Comparison of ENCODE assay signal across 18 cellular contexts in genomic region chr2:228283491-228284171, GRCh38.
DNase-seq lines count a peak whose midpoint lies in the region; ATAC-seq, FAIRE-seq and TF ChIP-seq lines count a peak whose summit lies in the region.
"Had no signal": no experiment of that assay in that cellular context is flagged by ENCODE, and none has a peak within 500 bp of the region (broad histone marks: within the 10 kb centered on the region; RNA-seq: fewer than 3 reads in every experiment).

No MANE protein-coding gene starts in this region.

- TF ChIP-seq POLR2A in GM12878 (IDR thresholded peaks at IDR 0.05; ENCODE audit: low read depth, low read length): no peak

- no peaks in the 10 kb centered on the region for H3K36me3 Mint-ChIP-seq in GM23338 (ENCODE audit: low read depth)
- H3K36me3 Mint-ChIP-seq: CD8-positive, alpha-beta memory T cell had no signal

- no peaks in the 10 kb centered on the region for H3K9me3 Mint-ChIP-seq in GM23338

- no peak overlapping the region; the same call in 1 of the 2 replicates for H2AFZ ChIP-seq in GM12878 (ENCODE audit: control insufficient read depth, low read depth, low read length)
- H2AFZ ChIP-seq in GM23338: no peak overlapping the region

- BruUV-seq in GM12878 (replicated peaks; lab: Mats Ljungman, UMichigan): no TSS peak

- no peak for TF ChIP-seq EP300 in GM12878 (IDR thresholded peaks at IDR 0.05; ENCODE audit: borderline replicate concordance in 1 of 2, control insufficient read depth in 1 of 2, low read depth in 2 of 2, low read length in 2 of 2)

- H3K4me1 Mint-ChIP-seq in GM23338: no peaks in the 10 kb centered on the region
- H3K4me1 Mint-ChIP-seq: CD8-positive, alpha-beta memory T cell had no signal

- SMC1A ChIA-PET in GM12878 (lab: Charles Lee; ENCODE audit: uncharacterized antibody, unreplicated experiment): no interaction called here

- CTCF ChIA-PET in GM12878 (lab: Yijun Ruan, JAX): no interaction called here

- TF ChIP-seq RAD21 in GM12878 (IDR thresholded peaks at IDR 0.05; ENCODE audit: insufficient read depth, low read depth, low read length): no peak

- H3K9ac ChIP-seq in GM12878 (ENCODE audit: control insufficient read depth, insufficient read depth, low read length): no peak overlapping the region

- no peak for TF ChIP-seq CTCF in GM12865 (IDR thresholded peaks at IDR 0.05; ENCODE audit: insufficient read depth, low read depth, low read length, missing control alignments)
- no peak for TF ChIP-seq CTCF in GM12878 (IDR thresholded peaks at IDR 0.05 in 2 of 3, conservative IDR thresholded peaks at IDR 0.05 in 1 of 3; ENCODE audit: control insufficient read depth in 2 of 3, extremely low read depth in 1 of 3, insufficient read depth in 1 of 3, low read depth in 3 of 3, low read length in 3 of 3)
- no peak for TF ChIP-seq CTCF in BE2C (IDR thresholded peaks at IDR 0.05; ENCODE audit: low read depth, low read length)
- no peak for TF ChIP-seq CTCF in GM23338 (conservative IDR thresholded peaks at IDR 0.05; ENCODE audit: low read depth in 2 of 2)

- no peaks in the 10 kb centered on the region for H3K36me3 ChIP-seq in GM12878 (ENCODE audit: control insufficient read depth in 2 of 2, insufficient read depth in 2 of 2, low read length in 1 of 2)
- no peaks in the 10 kb centered on the region for H3K36me3 ChIP-seq in BE2C
- H3K36me3 ChIP-seq in GM23338 (ENCODE audit: insufficient read depth): no peaks in the 10 kb centered on the region

- H3K9me2 ChIP-seq in GM23338 (ENCODE audit: insufficient read depth): no peaks in the 10 kb centered on the region

- no peak overlapping the region for H3K4me2 ChIP-seq in GM12878 (ENCODE audit: control insufficient read depth, insufficient read depth)
- no peak overlapping the region for H3K4me2 ChIP-seq in GM23338

- DNase-seq in GM12865 (ENCODE audit: low read depth): peak; percentile 38
- DNase-seq in GM12878 (ENCODE audit: low read depth, low spot score): no peak
- DNase-seq in BE2C: no peak
- DNase-seq in C1 segment of cervical spinal cord (lab: John Stamatoyannopoulos, UW): no peak
- no peak for DNase-seq in GM23338 (ENCODE audit: low spot score)
- DNase-seq: Caco-2; CD8-positive, alpha-beta memory T cell; DMS53; GF-D8; Karpas-422 had no signal

- H3K9me3 ChIP-seq in GM12878 (replicated peaks; ENCODE audit: control insufficient read depth, insufficient read depth, low read length) (no peaks in the 10 kb centered on the region), BE2C (no peaks in the 10 kb centered on the region; the same call in 1 of the 2 replicates)
- H3K9me3 ChIP-seq: Caco-2 had no signal

- intact Hi-C loops in GM12878 (cut with micrococcal nuclease; ENCODE audit: unreplicated experiment): no loop called here

- POLR2A ChIA-PET in GM12878 (lab: Charles Lee): no interaction called here

- H3K4me3 Mint-ChIP-seq in GM23338: no peak overlapping the region
- H3K4me3 Mint-ChIP-seq: CD8-positive, alpha-beta memory T cell had no signal

- no peak overlapping the region for H3K27ac ChIP-seq in GM12878 (ENCODE audit: control insufficient read depth, insufficient read depth)
- H3K27ac ChIP-seq in GM23338 (ENCODE audit: low read depth): no peak overlapping the region
- H3K27ac ChIP-seq: HL-60 had no signal

- in situ Hi-C loops in GM12878 (cut with MboI): no loop called here

- H3K27me3 ChIP-seq in GM12878 (replicated peaks in 1 of 2; ENCODE audit: control insufficient read depth in 2 of 2, insufficient read depth in 2 of 2, low read length in 1 of 2) (no peaks in the 10 kb centered on the region), BE2C (no peaks in the 10 kb centered on the region), GM23338 (ENCODE audit: insufficient read depth) (no peaks in the 10 kb centered on the region)

- no peaks in the 10 kb centered on the region for H3K4me1 ChIP-seq in GM12878 (ENCODE audit: control insufficient read depth, insufficient read depth, low read length)
- no peaks in the 10 kb centered on the region for H3K4me1 ChIP-seq in BE2C
- no peaks in the 10 kb centered on the region for H3K4me1 ChIP-seq in GM23338 (ENCODE audit: insufficient read depth)
- H3K4me1 ChIP-seq: Caco-2 had no signal

- peak; percentile 60 for ATAC-seq in GM19351 (IDR thresholded peaks at IDR 0.05; ENCODE audit: unreplicated experiment)
- ATAC-seq in HG03432 (IDR thresholded peaks at IDR 0.05; ENCODE audit: unreplicated experiment): peak; percentile 57
- ATAC-seq in GM12878: peak; percentile 29; the same call in 2 of the 3 replicates
- ATAC-seq in HG02588 (IDR thresholded peaks at IDR 0.05; ENCODE audit: unreplicated experiment): no peak
- no peak for ATAC-seq in GM23338
- ATAC-seq: HCT116 had no signal

- H3F3A ChIP-seq in GM23338 (replicated peaks; ENCODE audit: low read depth): no peaks in the 10 kb centered on the region

- WGBS in GM12878 (ENCODE audit: insufficient coverage, insufficient replicate concordance, low lambda C conversion rate, missing lambda C conversion rate): 52% methylated on average over 3 of the region's 3 CpGs

- H3K79me2 ChIP-seq in GM12878 (ENCODE audit: control insufficient read depth, insufficient read depth, low read length) (no peaks in the 10 kb centered on the region), GM23338 (replicated peaks; ENCODE audit: insufficient read depth) (no peaks in the 10 kb centered on the region)

- no peak for FAIRE-seq in GM12878 (lab: Jason Lieb, UNC)
- FAIRE-seq: A204.1, GM18507, H54 had no signal

- peaks cover 2% of the 10 kb centered on the region for H3K27me3 Mint-ChIP-seq in GM23338 (ENCODE audit: insufficient read depth, low read depth, poor library complexity)
- H3K27me3 Mint-ChIP-seq: CD8-positive, alpha-beta memory T cell had no signal

- RAD21 ChIA-PET in GM12878 (lab: Charles Lee; ENCODE audit: unreplicated experiment): no interaction called here

- H3K4me3 ChIP-seq in GM12865 (ENCODE audit: low read depth, low read length): no peak overlapping the region
- no peak overlapping the region for H3K4me3 ChIP-seq in GM12878
- H3K4me3 ChIP-seq in BE2C (ENCODE audit: low read depth, low read length): no peak overlapping the region
- no peak overlapping the region for H3K4me3 ChIP-seq in GM23338

- H3K27ac Mint-ChIP-seq in GM23338: no peak overlapping the region
- H3K27ac Mint-ChIP-seq: CD8-positive, alpha-beta memory T cell had no signal

- H4K20me1 ChIP-seq in GM12878 (ENCODE audit: control insufficient read depth, insufficient read depth): no peaks in the 10 kb centered on the region
- no peaks in the 10 kb centered on the region for H4K20me1 ChIP-seq in GM23338 (replicated peaks; ENCODE audit: insufficient read depth)

TF ChIP-seq in GM12878, 131 proteins besides CTCF, POLR2A, EP300 and RAD21:
- TF ChIP-seq IRF4 (IDR thresholded peaks at IDR 0.05; ENCODE audit: low read depth, low read length) (no peak), FOXK2 (IDR thresholded peaks at IDR 0.05) (no peak), ZBTB4 (CRISPR knock-in tag; IDR thresholded peaks at IDR 0.05) (no peak), TCF7 (IDR thresholded peaks at IDR 0.05; ENCODE audit: borderline replicate concordance) (no peak)
TF ChIP-seq in GM12878: peak in this region for 0.

Comparison
In these comparisons a context has a peak if more than half of its experiments do, and no peak if none do; other contexts are left out.
1. ATAC-seq: peak in GM19351 (single experiment), HG03432 (single experiment) and GM12878 (single experiment); none in HG02588 (single experiment) and GM23338 (single experiment).